Comparison of ENCODE assay signal across 8 cellular contexts in genomic region chr3:71305246-71306206, GRCh38.
DNase-seq lines count a peak whose midpoint lies in the region; ATAC-seq and TF ChIP-seq lines count a peak whose summit lies in the region.

No MANE protein-coding gene starts in this region.

- H2AK5ac ChIP-seq in H9 (ENCODE audit: insufficient read length, low read length), result no peak overlapping the region

- H2BK120ac ChIP-seq in H9 (ENCODE audit: low read depth, low read length, poor library complexity, severe bottlenecking), result no peak overlapping the region

- DNase-seq in H9, result peak; percentile 88
- DNase-seq in lung microvascular endothelial cell (ENCODE audit: low read depth in 2 of 2), result peak; percentile 58 to 60
- no peak for DNase-seq in stimulated activated effector memory CD8-positive, alpha-beta T cell treated with anti-CD3 and anti-CD28 coated beads, Interleukin-12 subunit alpha, Interleukin-12 subunit beta, amount 100 ng/mL, for 72 hours (ENCODE audit: low spot score in 2 of 2)
- DNase-seq in SKM-1 (lab: John Stamatoyannopoulos, UW; ENCODE audit: unreplicated experiment), result no peak

- H3K27ac Mint-ChIP-seq in H9, result peak overlapping the region; percentile 49 to 99 (median 98)
- H3K27ac Mint-ChIP-seq in stimulated activated effector memory CD8-positive, alpha-beta T cell treated with anti-CD3 and anti-CD28 coated beads, Interleukin-12 subunit alpha, Interleukin-12 subunit beta, amount 100 ng/mL, for 72 hours, result peak overlapping the region; percentile 88

- no peak overlapping the region for H3K23ac ChIP-seq in H9 (ENCODE audit: insufficient read length, low read depth, low read length)

- H3K9me3 Mint-ChIP-seq in H9, result no peaks in the 10 kb centered on the region
- H3K9me3 Mint-ChIP-seq in stimulated activated effector memory CD8-positive, alpha-beta T cell treated with anti-CD3 and anti-CD28 coated beads, Interleukin-12 subunit alpha, Interleukin-12 subunit beta, amount 100 ng/mL, for 72 hours, result no peaks in the 10 kb centered on the region

- H2BK12ac ChIP-seq in H9 (ENCODE audit: insufficient read length, low read depth, low read length), result peak overlapping the region; percentile 28

- no peak overlapping the region for H2BK15ac ChIP-seq in H9 (ENCODE audit: low read depth, low read length)

- H3K9me2 ChIP-seq in SU-DHL-6 (replicated peaks; ENCODE audit: insufficient read depth, low read length), result no peaks in the 10 kb centered on the region

- H3K36me3 ChIP-seq in SU-DHL-6 (ENCODE audit: low read length) (no peaks in the 10 kb centered on the region), ectodermal cell (ENCODE audit: control insufficient read depth, insufficient read depth, low read length) (no peaks in the 10 kb centered on the region)

- peak overlapping the region; percentile 81 for H3K4me2 ChIP-seq in H9 (ENCODE audit: insufficient read depth, insufficient read length, low read length)
- H3K4me2 ChIP-seq in SU-DHL-6 (ENCODE audit: low read depth, low read length, poor library complexity, severe bottlenecking), result no peak overlapping the region

- H3K9me3 ChIP-seq in H9 (ENCODE audit: control insufficient read depth, low read depth, low read length), result no peaks in the 10 kb centered on the region
- H3K9me3 ChIP-seq in SU-DHL-6 (ENCODE audit: insufficient read depth, low read length), result no peaks in the 10 kb centered on the region
- H3K9me3 ChIP-seq in ectodermal cell (ENCODE audit: control insufficient read depth, low read length), result no peaks in the 10 kb centered on the region

- no CpG with 5 or more reads among the region's 21 CpGs for WGBS in H9 (ENCODE audit: extremely low coverage, insufficient read length, low lambda C conversion rate)
- WGBS in ectodermal cell, 2 experiments, result 1 to 2% methylated on average over 21 of the region's 21 CpGs

- no peaks in the 10 kb centered on the region for H4K20me1 ChIP-seq in H9 (ENCODE audit: control insufficient read depth, insufficient read depth, insufficient read length)
- H4K20me1 ChIP-seq in SU-DHL-6 (ENCODE audit: low read depth, low read length), result no peaks in the 10 kb centered on the region

- H3K36me3 Mint-ChIP-seq in H9 (ENCODE audit: insufficient read depth in 1 of 3, low read depth in 3 of 3), result no peaks in the 10 kb centered on the region
- no peaks in the 10 kb centered on the region for H3K36me3 Mint-ChIP-seq in stimulated activated effector memory CD8-positive, alpha-beta T cell treated with anti-CD3 and anti-CD28 coated beads, Interleukin-12 subunit alpha, Interleukin-12 subunit beta, amount 100 ng/mL, for 72 hours

- no peak overlapping the region for H3T11ph ChIP-seq in H9 (ENCODE audit: low read length)

- no peaks in the 10 kb centered on the region for H3K79me1 ChIP-seq in H9 (ENCODE audit: insufficient read depth, low read depth, low read length, poor library complexity, severe bottlenecking)

- H3K23me2 ChIP-seq in H9 (ENCODE audit: insufficient read length, low read depth, low read length, poor library complexity, severe bottlenecking), result peaks cover 9% of the 10 kb centered on the region

- peak overlapping the region; percentile 89 to 92 for H3K4me3 Mint-ChIP-seq in H9
- H3K4me3 Mint-ChIP-seq in stimulated activated effector memory CD8-positive, alpha-beta T cell treated with anti-CD3 and anti-CD28 coated beads, Interleukin-12 subunit alpha, Interleukin-12 subunit beta, amount 100 ng/mL, for 72 hours, result peak overlapping the region; percentile 65

- H3K79me2 ChIP-seq in H9 (ENCODE audit: insufficient read depth, low read length) (peaks cover 4% of the 10 kb centered on the region; the same call in 1 of the 2 replicates), SU-DHL-6 (ENCODE audit: insufficient read depth, low read length) (no peaks in the 10 kb centered on the region)

- ATAC-seq in stimulated activated effector memory CD8-positive, alpha-beta T cell treated with anti-CD3 and anti-CD28 coated beads, Interleukin-12 subunit alpha, Interleukin-12 subunit beta, amount 100 ng/mL, for 72 hours, result no peak
- ATAC-seq in HG02588 (IDR thresholded peaks at IDR 0.05; ENCODE audit: unreplicated experiment), result no peak
- no peak for ATAC-seq in GM18520 (IDR thresholded peaks at IDR 0.05; ENCODE audit: unreplicated experiment)

- peak overlapping the region; percentile 59 for H3K18ac ChIP-seq in H9 (ENCODE audit: insufficient read length, low read depth, low read length)

- H2BK5ac ChIP-seq in H9 (ENCODE audit: insufficient read length, low read length), result no peak overlapping the region

- H4K8ac ChIP-seq in H9 (replicated peaks; ENCODE audit: insufficient read length, low read depth, low read length), result no peak overlapping the region

- H2BK20ac ChIP-seq in H9 (ENCODE audit: low read depth, low read length, poor library complexity, severe bottlenecking), result no peak overlapping the region

- no peak overlapping the region for H4K91ac ChIP-seq in H9 (ENCODE audit: insufficient read length, low read depth, low read length)

- H3K4me3 ChIP-seq in SU-DHL-6 (ENCODE audit: insufficient read depth, low read length, poor library complexity, severe bottlenecking), result no peak overlapping the region
- peak overlapping the region; percentile 36 for H3K4me3 ChIP-seq in ectodermal cell (ENCODE audit: insufficient read depth, low read depth, low read length)

- H3K56ac ChIP-seq in H9 (ENCODE audit: insufficient read length, low read depth, low read length), result no peak overlapping the region

- H4K5ac ChIP-seq in H9 (ENCODE audit: insufficient read length, low read depth, low read length), result no peak overlapping the region

- H3K9ac ChIP-seq in H9 (ENCODE audit: extremely low read depth, insufficient read length, low read length) (peak overlapping the region; percentile 64), SU-DHL-6 (ENCODE audit: low read length) (no peak overlapping the region)

- no peaks in the 10 kb centered on the region; the same call in 1 of the 2 replicates for H3K27me3 ChIP-seq in H9 (ENCODE audit: insufficient read depth, low read length)
- H3K27me3 ChIP-seq in SU-DHL-6 (ENCODE audit: low read length), result no peaks in the 10 kb centered on the region
- no peaks in the 10 kb centered on the region for H3K27me3 ChIP-seq in ectodermal cell (ENCODE audit: control insufficient read depth, insufficient read depth, low read length, poor library complexity, severe bottlenecking)

- peaks cover 11% of the 10 kb centered on the region for H3K4me1 ChIP-seq in H9 (ENCODE audit: insufficient read depth, low read length)
- H3K4me1 ChIP-seq in ectodermal cell (ENCODE audit: control insufficient read depth, insufficient read depth, low read length), result peaks cover 19% of the 10 kb centered on the region

- no peak overlapping the region for H2AFZ ChIP-seq in H9 (ENCODE audit: low read length)
- peak overlapping the region; percentile 20 for H2AFZ ChIP-seq in SU-DHL-6 (ENCODE audit: low read depth, low read length, severe bottlenecking)

- H3F3A ChIP-seq in SU-DHL-6 (ENCODE audit: insufficient read depth), result no peaks in the 10 kb centered on the region

- H3K27me3 Mint-ChIP-seq in H9 (ENCODE audit: low read depth), result no peaks in the 10 kb centered on the region

- peak overlapping the region; percentile 30; the same call in 1 of the 2 replicates for H3K14ac ChIP-seq in H9 (ENCODE audit: insufficient read depth, low read length)

- TF ChIP-seq CTCF in H9 (conservative IDR thresholded peaks at IDR 0.05), result no peak
- TF ChIP-seq CTCF in SU-DHL-6 (IDR thresholded peaks at IDR 0.05; ENCODE audit: insufficient read depth, low read length, poor library complexity, severe bottlenecking), result no peak

- peaks cover 81% of the 10 kb centered on the region in 2 experiments for H3K4me1 Mint-ChIP-seq in H9
- H3K4me1 Mint-ChIP-seq in stimulated activated effector memory CD8-positive, alpha-beta T cell treated with anti-CD3 and anti-CD28 coated beads, Interleukin-12 subunit alpha, Interleukin-12 subunit beta, amount 100 ng/mL, for 72 hours, result peaks cover 66% of the 10 kb centered on the region

- H3K27ac ChIP-seq in H9 (ENCODE audit: insufficient read length, low read depth, low read length) (peak overlapping the region; percentile 83), SU-DHL-6 (ENCODE audit: low read depth, low read length) (no peak overlapping the region), ectodermal cell (ENCODE audit: insufficient read depth, low read depth, low read length, poor library complexity, severe bottlenecking) (peak overlapping the region; percentile 91)

- no peak overlapping the region for H3K4ac ChIP-seq in H9 (ENCODE audit: low read depth, low read length)

Comparison
In these comparisons a context has a peak if more than half of its experiments do, and no peak if none do; other contexts are left out.
1. DNase-seq: peak in H9 (single experiment) and lung microvascular endothelial cell (2 of 2); none in stimulated activated effector memory CD8-positive, alpha-beta T cell treated with anti-CD3 and anti-CD28 coated beads, Interleukin-12 subunit alpha, Interleukin-12 subunit beta, amount 100 ng/mL, for 72 hours (0 of 2) and SKM-1 (single experiment).